Comparison of ENCODE assay signal across 8 cellular contexts in genomic region chr19:47243364-47243775, GRCh38. TPM values are rescaled to one million over a fixed set of nuclear protein-coding genes. Genes with fewer than 3 reads are reported as not detected.
DNase-seq lines count a peak whose midpoint lies in the region; ATAC-seq and TF ChIP-seq lines count a peak whose summit lies in the region.

No MANE protein-coding gene starts in this region.

- TF ChIP-seq POLR2A in stomach (IDR thresholded peaks at IDR 0.05), result no peak

- H3K9me3 ChIP-seq in right cardiac atrium (ENCODE audit: control insufficient read depth, low read length) (no peaks in the 10 kb centered on the region), stomach (no peaks in the 10 kb centered on the region)

- H3K27ac ChIP-seq in right cardiac atrium (ENCODE audit: low read length) (no peak overlapping the region), stomach (peak overlapping the region; percentile 29 to 80 (median 70))

- peak overlapping the region; percentile 11 for H3K4me3 ChIP-seq in right cardiac atrium (ENCODE audit: low read length)
- peak overlapping the region; percentile 15 to 34 (median 25) for H3K4me3 ChIP-seq in stomach

- intact Hi-C loops in activated CD4-positive, alpha-beta T cell treated with anti-CD3 and anti-CD28 coated beads, Interleukin-2, amount 10 ng/mL, durations not matched to agents 24 days and 14 days (cut with micrococcal nuclease), result loop anchor here (10.0 kb wide), 1 partner anchor 209 kb away; no protein-coding TSS in a partner anchor
- intact Hi-C loops in activated B cell treated with CpG ODN at 0.5 μM for 24 hours (cut with micrococcal nuclease) (no loop called here), right cardiac atrium (cut with DNase I) (loop anchor here in 2 of 4 donors (5.0 kb wide), 1 partner anchor 96 kb away; no protein-coding TSS in a partner anchor), stomach (cut with DNase I; ENCODE audit: low total_unique reads) (no loop called here)

- ATAC-seq in activated B cell treated with CpG ODN at 0.5 μM for 24 hours (ENCODE audit: low read depth), result no peak
- ATAC-seq in right cardiac atrium, result peak in 1 of 2 donors; percentile 1
- ATAC-seq in GM19463 (IDR thresholded peaks at IDR 0.05; ENCODE audit: unreplicated experiment), result no peak

- POLR2A ChIA-PET in activated B cell treated with CpG ODN at 0.5 μM for 24 hours (lab: Charles Lee), result interaction anchor here (0.9 to 6.4 kb wide), 10 partner anchors 10 to 130 kb away, joined by 3 to 156 read pairs (median 16); partner anchors contain the start of genes CCDC9, INAFM1 and ZC3H4

- peaks cover 28% of the 10 kb centered on the region for H3K4me1 Mint-ChIP-seq in activated CD4-positive, alpha-beta T cell treated with anti-CD3 and anti-CD28 coated beads, Interleukin-2, amount 10 ng/mL, durations not matched to agents 24 days and 14 days
- H3K4me1 Mint-ChIP-seq in activated B cell treated with CpG ODN at 0.5 μM for 24 hours, result peaks cover 33% of the 10 kb centered on the region

- no peak for DNase-seq in activated CD4-positive, alpha-beta T cell treated with anti-CD3 and anti-CD28 coated beads, Interleukin-2, amount 10 ng/mL, durations not matched to agents 24 days and 14 days
- no peak for DNase-seq in activated CD4-positive, alpha-beta T cell treated with anti-CD3 and anti-CD28 coated beads for 1 hour
- no peak for DNase-seq in activated B cell treated with CpG ODN at 0.5 μM for 24 hours
- DNase-seq in right cardiac atrium, result no peak
- no peak for DNase-seq in stomach
- no peak for DNase-seq in H4 (ENCODE audit: low spot score)
- DNase-seq in dermis blood vessel endothelial cell, result no peak

- peak overlapping the region; percentile 85 for H3K4me3 Mint-ChIP-seq in activated CD4-positive, alpha-beta T cell treated with anti-CD3 and anti-CD28 coated beads, Interleukin-2, amount 10 ng/mL, durations not matched to agents 24 days and 14 days
- peak overlapping the region; percentile 86 for H3K4me3 Mint-ChIP-seq in activated B cell treated with CpG ODN at 0.5 μM for 24 hours

- peaks cover 3% of the 10 kb centered on the region for H3K27me3 Mint-ChIP-seq in activated CD4-positive, alpha-beta T cell treated with anti-CD3 and anti-CD28 coated beads, Interleukin-2, amount 10 ng/mL, durations not matched to agents 24 days and 14 days
- H3K27me3 Mint-ChIP-seq in activated B cell treated with CpG ODN at 0.5 μM for 24 hours, result peaks cover 7% of the 10 kb centered on the region

- CTCF ChIA-PET in activated B cell treated with CpG ODN at 0.5 μM for 24 hours (lab: Charles Lee), result interaction anchor here (1.2 to 6.8 kb wide), 10 partner anchors 10 to 231 kb away, joined by 3 to 378 read pairs (median 15); partner anchors contain the start of genes CCDC9 and SAE1

- no peaks in the 10 kb centered on the region for H3K36me3 Mint-ChIP-seq in activated CD4-positive, alpha-beta T cell treated with anti-CD3 and anti-CD28 coated beads, Interleukin-2, amount 10 ng/mL, durations not matched to agents 24 days and 14 days (ENCODE audit: low read depth)
- no peaks in the 10 kb centered on the region for H3K36me3 Mint-ChIP-seq in activated B cell treated with CpG ODN at 0.5 μM for 24 hours (ENCODE audit: low read depth)

- no peaks in the 10 kb centered on the region for H3K27me3 ChIP-seq in right cardiac atrium (ENCODE audit: control insufficient read depth, insufficient read depth)
- H3K27me3 ChIP-seq in stomach, result peaks cover 0 to 32% (median 17%) of the 10 kb centered on the region in 3 donors

- H3K36me3 ChIP-seq in stomach, result no peaks in the 10 kb centered on the region

- no peaks in the 10 kb centered on the region for H3K9me3 Mint-ChIP-seq in activated CD4-positive, alpha-beta T cell treated with anti-CD3 and anti-CD28 coated beads, Interleukin-2, amount 10 ng/mL, durations not matched to agents 24 days and 14 days
- no peaks in the 10 kb centered on the region for H3K9me3 Mint-ChIP-seq in activated B cell treated with CpG ODN at 0.5 μM for 24 hours

- peak overlapping the region; percentile 97 for H3K27ac Mint-ChIP-seq in activated CD4-positive, alpha-beta T cell treated with anti-CD3 and anti-CD28 coated beads, Interleukin-2, amount 10 ng/mL, durations not matched to agents 24 days and 14 days
- H3K27ac Mint-ChIP-seq in activated B cell treated with CpG ODN at 0.5 μM for 24 hours, result peak overlapping the region; percentile 90

- H3K4me1 ChIP-seq in right cardiac atrium (ENCODE audit: control insufficient read depth, insufficient read depth, low read length) (peaks cover 3% of the 10 kb centered on the region), stomach (peaks cover 45 to 64% (median 55%) of the 10 kb centered on the region in 4 donors)

- TF ChIP-seq CTCF in activated B cell treated with CpG ODN at 0.5 μM for 24 hours (IDR thresholded peaks at IDR 0.05), result no peak
- TF ChIP-seq CTCF in stomach (IDR thresholded peaks at IDR 0.05), result no peak

- 16% methylated on average over 9 of the region's 9 CpGs for WGBS in right cardiac atrium
- WGBS in stomach, 5 donors, result 17 to 23% (median 22%) methylated on average over 6 to 9 of the region's 9 CpGs

- no peak for TF ChIP-seq EP300 in stomach (IDR thresholded peaks at IDR 0.05)

RNA-seq across cellular contexts. Expression of gene BBC3, which starts 12.4 kb away (rescaled TPM):
- 17.4 and 17.6 TPM in 2 replicates for total RNA-seq in activated CD4-positive, alpha-beta T cell treated with anti-CD3 and anti-CD28 coated beads, Interleukin-2, amount 10 ng/mL, durations not matched to agents 24 days and 14 days
- 7.0 and 11.5 TPM in 2 replicates for total RNA-seq in activated B cell treated with CpG ODN at 0.5 μM for 24 hours
- 1 to 10 TPM; 2.1 to 4.3 (median 4.0) TPM for total RNA-seq in right cardiac atrium
- polyA plus RNA-seq in right cardiac atrium, result 3.4 TPM
- total RNA-seq in stomach, result 10 to 100 TPM in 4 of 5 donors, 1 to 10 TPM in 1; 2.9 to 69.2 (median 17.0) TPM
- polyA plus RNA-seq in stomach, result 1 to 10 TPM; 6.0 to 9.8 (median 8.7) TPM
- total RNA-seq in H4 (2014; rRNA removed; shearing (Covaris generic)), result 3.3 and 3.7 TPM in 2 replicates
- total RNA-seq in dermis blood vessel endothelial cell, result 24.5 and 26.9 TPM in 2 replicates

RNA-seq across cellular contexts. Expression of gene CCDC9, which starts 13.0 kb away (rescaled TPM):
- total RNA-seq in activated CD4-positive, alpha-beta T cell treated with anti-CD3 and anti-CD28 coated beads, Interleukin-2, amount 10 ng/mL, durations not matched to agents 24 days and 14 days, result 40.6 and 44.6 TPM in 2 replicates
- 43.7 and 47.1 TPM in 2 replicates for total RNA-seq in activated B cell treated with CpG ODN at 0.5 μM for 24 hours
- total RNA-seq in right cardiac atrium, result 10 to 100 TPM; 18.1 to 27.5 (median 22.4) TPM
- polyA plus RNA-seq in right cardiac atrium, result 27.8 TPM
- total RNA-seq in stomach, result 10 to 100 TPM; 16.1 to 62.4 (median 21.7) TPM
- polyA plus RNA-seq in stomach, result 10 to 100 TPM; 14.3 to 35.1 (median 20.9) TPM
- 3.4 and 3.6 TPM in 2 replicates for total RNA-seq in H4 (2014; rRNA removed; shearing (Covaris generic))
- total RNA-seq in dermis blood vessel endothelial cell, result 3.4 and 4.9 TPM in 2 replicates

RNA-seq across cellular contexts. Expression of gene INAFM1, which starts 31.3 kb away (rescaled TPM):
- total RNA-seq in activated CD4-positive, alpha-beta T cell treated with anti-CD3 and anti-CD28 coated beads, Interleukin-2, amount 10 ng/mL, durations not matched to agents 24 days and 14 days, result 10.6 and 11.0 TPM in 2 replicates
- total RNA-seq in activated B cell treated with CpG ODN at 0.5 μM for 24 hours (9.8 and 11.8 TPM in 2 replicates), right cardiac atrium (10 to 100 TPM; 13.3 to 16.9 (median 15.0) TPM), stomach (1 to 10 TPM in 4 of 5 donors, not detected in 1; 1.8 to 7.7 (median 4.5) TPM), dermis blood vessel endothelial cell (1.1 and 1.5 TPM in 2 replicates)
- polyA plus RNA-seq in right cardiac atrium (7.0 TPM), stomach (10 to 100 TPM; 14.1 to 48.0 (median 18.7) TPM)
- 5.7 and 7.2 TPM in 2 replicates for total RNA-seq in H4 (2014; rRNA removed; shearing (Covaris generic))
